In the genomic region with DNA sequence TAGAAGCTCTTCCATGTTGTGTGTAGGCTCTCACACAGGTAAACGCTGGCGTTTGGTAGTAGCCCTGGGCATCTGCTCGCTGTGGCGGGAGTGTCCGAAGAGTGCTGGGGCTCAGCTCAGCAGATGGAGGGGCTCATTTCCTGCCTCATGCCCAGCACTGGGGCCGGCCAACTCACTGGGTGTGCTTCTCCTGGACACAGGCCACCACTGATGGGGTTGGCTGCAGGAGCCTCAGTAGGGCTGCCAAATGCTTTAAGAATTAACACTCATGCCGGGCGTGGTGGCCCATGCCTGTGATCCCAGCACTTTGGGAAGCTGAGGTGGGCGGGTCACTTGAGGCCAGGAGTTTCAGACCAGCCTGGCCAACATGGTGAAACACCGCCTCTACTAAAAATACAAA, we compare ENCODE assay signal across 15 cellular contexts. TPM values are rescaled to one million over a fixed set of nuclear protein-coding genes. Genes with fewer than 3 reads are reported as not detected.
DNase-seq lines count a peak whose midpoint lies in the region; ATAC-seq and TF ChIP-seq lines count a peak whose summit lies in the region.
"Had no signal": no experiment of that assay in that cellular context is flagged by ENCODE, and none has a peak within 500 bp of the region (broad histone marks: within the 10 kb centered on the region; RNA-seq: fewer than 3 reads in every experiment).

No MANE protein-coding gene starts in this region.

- H3K4me1 ChIP-seq in ascending aorta (peaks cover 0 to 30% of the 10 kb centered on the region in 2 donors), psoas muscle (peaks cover 6% of the 10 kb centered on the region), uterus (no peaks in the 10 kb centered on the region)

- no peaks in the 10 kb centered on the region for H3K9me3 ChIP-seq in ascending aorta
- H3K9me3 ChIP-seq in psoas muscle, result no peaks in the 10 kb centered on the region
- H3K9me3 ChIP-seq in uterus, result no peaks in the 10 kb centered on the region

- TF ChIP-seq POLR2A in uterus (IDR thresholded peaks at IDR 0.05), result no peak

- no peak overlapping the region for H3K4me3 ChIP-seq in ascending aorta
- H3K4me3 ChIP-seq in psoas muscle, result no peak overlapping the region
- H3K4me3 ChIP-seq in uterus, result no peak overlapping the region

- 34 to 47% (median 46%) methylated on average over 10 of the region's 10 CpGs for WGBS in psoas muscle, 3 donors

- ATAC-seq in left cardiac atrium, result peak; percentile 68 to 79
- ATAC-seq in psoas muscle, result peak; percentile 29 to 89 (median 66)

- intact Hi-C loops in ascending aorta (cut with DNase I) (loop anchor here (5.0 kb wide), 1 partner anchor 161 kb away; no protein-coding TSS in a partner anchor), left cardiac atrium (cut with DNase I) (no loop called here), psoas muscle (cut with DNase I) (no loop called here), uterus (cut with DNase I; ENCODE audit: low total_unique reads) (no loop called here)

- H3K27me3 ChIP-seq in ascending aorta (no peaks in the 10 kb centered on the region), psoas muscle (ENCODE audit: insufficient read depth in 3 of 3, low read length in 2 of 3) (no peaks in the 10 kb centered on the region), uterus (no peaks in the 10 kb centered on the region)

- in situ Hi-C loops in ACHN (cut with HindIII; ENCODE audit: low pct_ligation_motif_present, low pct_unique_long_range_greater_than_20kb, low sequenced_read_pairs), result no loop called here

- TF ChIP-seq CTCF in ascending aorta (IDR thresholded peaks at IDR 0.05), result no peak
- TF ChIP-seq CTCF in psoas muscle (IDR thresholded peaks at IDR 0.05), result no peak
- TF ChIP-seq CTCF in uterus (IDR thresholded peaks at IDR 0.05), result no peak

- H3K27ac ChIP-seq in ascending aorta (peak overlapping the region; percentile 66 to 73), psoas muscle (no peak overlapping the region), uterus (peak overlapping the region in 1 of 2 donors; percentile 4)

- H3K36me3 ChIP-seq in ascending aorta (peaks cover 39 to 42% of the 10 kb centered on the region in 2 donors), psoas muscle (ENCODE audit: insufficient read depth in 1 of 2, low read depth in 1 of 2) (no peaks in the 10 kb centered on the region), uterus (no peaks in the 10 kb centered on the region)

- DNase-seq in GM03348 (ENCODE audit: low spot score) (peak; percentile 68), ascending aorta (ENCODE audit: low spot score in 2 of 2) (peak; percentile 74 to 93), left cardiac atrium (peak; percentile 59), psoas muscle (peak; percentile 43 to 67), uterus (no peak), ACHN (no peak), AG08396 (ENCODE audit: low spot score) (no peak), GM19238 (ENCODE audit: insufficient read length, low spot score) (no peak)
- DNase-seq: activated CD4-positive, alpha-beta memory T cell treated with anti-CD3 and anti-CD28 coated beads, Interleukin-2, amount 10 ng/mL, durations not matched to agents 7 days and 5 days; activated gamma-delta T cell; CD4-positive, CD25-positive, alpha-beta regulatory T cell; Kasumi-1; NCI-H2081 had no signal

RNA-seq across cellular contexts. Expression of a gene that starts 20.9 kb away (rescaled TPM):
- total RNA-seq in ascending aorta (not detected), left cardiac atrium (1 to 10 TPM; 3.9 to 4.0 TPM), psoas muscle (1 to 10 TPM in 3 of 4 donors, under 1 TPM in 1; 0.97 to 2.8 (median 2.2) TPM), uterus (1 to 10 TPM in 2 of 4 donors, under 1 TPM in 1, not detected in 1; 0.59 to 1.9 (median 1.0) TPM)
- 1 to 10 TPM; 2.9 to 7.1 (median 4.8) TPM for polyA plus RNA-seq in psoas muscle

RNA-seq across cellular contexts. Expression of a gene that starts 28.0 kb away (rescaled TPM):
- total RNA-seq in ascending aorta (641 TPM), left cardiac atrium (10 to 100 TPM; 75.1 to 82.8 TPM), psoas muscle (10 to 100 TPM in 1 of 4 donors, 1 to 10 TPM in 3; 2.5 to 11.3 (median 4.2) TPM), uterus (10 to 100 TPM; 12.9 to 96.9 (median 74.3) TPM)
- 1 to 10 TPM; 2.5 to 3.1 (median 2.5) TPM for polyA plus RNA-seq in psoas muscle
- total RNA-seq: activated CD4-positive, alpha-beta memory T cell treated with anti-CD3 and anti-CD28 coated beads, Interleukin-2, amount 10 ng/mL, durations not matched to agents 7 days and 5 days; CD4-positive, CD25-positive, alpha-beta regulatory T cell; T-helper 2 cell treated with Interferon-gamma antibody and Interleukin-4, amounts not matched to agents 100 ng/mL and 5 ng/mL, for 36 hours had no signal

RNA-seq across cellular contexts. Expression of a gene that starts 44.3 kb away (rescaled TPM):
- not detected for total RNA-seq in ascending aorta
- not detected for total RNA-seq in left cardiac atrium
- not detected for total RNA-seq in psoas muscle
- polyA plus RNA-seq in psoas muscle, result not detected
- not detected for total RNA-seq in uterus
- total RNA-seq: activated CD4-positive, alpha-beta memory T cell treated with anti-CD3 and anti-CD28 coated beads, Interleukin-2, amount 10 ng/mL, durations not matched to agents 7 days and 5 days; CD4-positive, CD25-positive, alpha-beta regulatory T cell; neural crest cell; T-helper 2 cell treated with Interferon-gamma antibody and Interleukin-4, amounts not matched to agents 100 ng/mL and 5 ng/mL, for 36 hours had no signal
- polyA plus RNA-seq: CD4-positive, CD25-positive, alpha-beta regulatory T cell had no signal

RNA-seq across cellular contexts. Expression of a gene that starts 50.5 kb away (rescaled TPM):
- total RNA-seq in ascending aorta, result 5.7 TPM
- 1 to 10 TPM; 5.4 to 7.3 TPM for total RNA-seq in left cardiac atrium
- total RNA-seq in psoas muscle, result 10 to 100 TPM in 3 of 4 donors, 1 to 10 TPM in 1; 6.1 to 48.2 (median 37.2) TPM
- polyA plus RNA-seq in psoas muscle, result 10 to 100 TPM in 1 of 3 donors, 1 to 10 TPM in 2; 1.3 to 10.1 (median 7.5) TPM
- 1 to 10 TPM in 2 of 4 donors, under 1 TPM in 1, not detected in 1; 0.29 to 2.1 (median 1.6) TPM for total RNA-seq in uterus
- polyA plus RNA-seq: CD4-positive, CD25-positive, alpha-beta regulatory T cell had no signal

Comparison
In these comparisons a context has a peak if more than half of its experiments do, and no peak if none do; other contexts are left out.
1. DNase-seq: peak in GM03348 (single experiment), ascending aorta (2 of 2), left cardiac atrium (single experiment) and psoas muscle (2 of 2); none in uterus (0 of 2), ACHN (single experiment), AG08396 (single experiment) and GM19238 (single experiment).